Comparison of ENCODE assay signal across 30 cellular contexts in genomic region chr21:25036775-25037174, GRCh38.
"Had no signal": no experiment of that assay in that cellular context is flagged by ENCODE, and none has a peak within 500 bp of the region (broad histone marks: within the 10 kb centered on the region; RNA-seq: fewer than 3 reads in every experiment).

No MANE protein-coding gene starts in this region.

- H3K9me3 Mint-ChIP-seq: activated CD8-positive, alpha-beta T cell treated with anti-CD3 and anti-CD28 coated beads for 36 hours; activated naive CD4-positive, alpha-beta T cell treated with anti-CD3 and anti-CD28 coated beads, Interleukin-2, amount 50 U/mL, for 24 hours; activated T-cell treated with anti-CD3 and anti-CD28 coated beads, Interleukin-2, amount 50 U/mL, for 72 hours had no signal

- H3K36me3 Mint-ChIP-seq: activated naive CD4-positive, alpha-beta T cell treated with anti-CD3 and anti-CD28 coated beads, Interleukin-2, amount 50 U/mL, for 24 hours had no signal

- H3K4me2 ChIP-seq: SK-N-SH had no signal

- H3K27ac ChIP-seq: breast epithelium, coronary artery, RWPE1, SJCRH30, WERI-Rb-1 had no signal

- H3K4me3 ChIP-seq: breast epithelium, coronary artery, SJCRH30 had no signal

- H3K27me3 Mint-ChIP-seq: activated CD8-positive, alpha-beta T cell treated with anti-CD3 and anti-CD28 coated beads for 36 hours had no signal

- ATAC-seq: activated CD4-positive, CD25-positive, alpha-beta regulatory T cell treated with anti-CD3 and anti-CD28 coated beads, Interleukin-2, amount 50 U/mL, for 24 hours; activated CD8-positive, alpha-beta T cell treated with anti-CD3 and anti-CD28 coated beads for 36 hours; activated T-cell treated with anti-CD3 and anti-CD28 coated beads, Interleukin-2, amount 50 U/mL, for 72 hours; Panc1 had no signal

- H3K9ac ChIP-seq: SK-N-SH had no signal

- H3K4me1 Mint-ChIP-seq: activated naive CD4-positive, alpha-beta T cell treated with anti-CD3 and anti-CD28 coated beads, Interleukin-2, amount 50 U/mL, for 24 hours had no signal

- H3K4me1 ChIP-seq: breast epithelium, SJCRH30 had no signal

- DNase-seq: activated CD4-positive, alpha-beta T cell treated with anti-CD3 and anti-CD28 coated beads for 4 hours; activated CD8-positive, alpha-beta memory T cell treated with anti-CD3 and anti-CD28 coated beads, Interleukin-2, amount 50 U/mL, for 4 hours; activated CD8-positive, alpha-beta T cell treated with anti-CD3 and anti-CD28 coated beads for 36 hours; activated effector memory CD4-positive, alpha-beta T cell treated with Interleukin-2 at 50 U/mL for 16 hours; activated naive CD4-positive, alpha-beta T cell; activated T-cell treated with anti-CD3 and anti-CD28 coated beads, Interleukin-2, amount 50 U/mL, for 72 hours; aorta; caudate nucleus; Kasumi-1; KBM-7; NCI-H1105 treated with DMSO at 0.1 percent for 48 hours; NCI-H1436 treated with DMSO at 0.1 percent for 48 hours; NCI-H187 treated with DMSO at 0.1 percent for 48 hours; NCI-H2107; NCI-H2171 treated with DMSO at 0.1 percent for 48 hours; NCI-H226; NCI-H510A; NCI-H526 treated with DMSO at 0.1 percent for 48 hours; NCI-H82; Right ventricle myocardium superior; SJCRH30; SK-N-SH; T-helper 1 cell; WERI-Rb-1 had no signal

- H3K36me3 ChIP-seq: breast epithelium, SJCRH30, WERI-Rb-1 had no signal

- H3K9me2 ChIP-seq: SK-N-SH had no signal

- H3K27ac Mint-ChIP-seq: activated CD8-positive, alpha-beta T cell treated with anti-CD3 and anti-CD28 coated beads for 36 hours; activated naive CD4-positive, alpha-beta T cell treated with anti-CD3 and anti-CD28 coated beads, Interleukin-2, amount 50 U/mL, for 24 hours; activated T-cell treated with anti-CD3 and anti-CD28 coated beads, Interleukin-2, amount 50 U/mL, for 72 hours had no signal

- H3K9me3 ChIP-seq: breast epithelium, SJCRH30, SK-N-SH had no signal

- H3K27me3 ChIP-seq: breast epithelium, SJCRH30 had no signal

- H3K4me3 Mint-ChIP-seq: activated CD8-positive, alpha-beta T cell treated with anti-CD3 and anti-CD28 coated beads for 36 hours; activated naive CD4-positive, alpha-beta T cell treated with anti-CD3 and anti-CD28 coated beads, Interleukin-2, amount 50 U/mL, for 24 hours; activated T-cell treated with anti-CD3 and anti-CD28 coated beads, Interleukin-2, amount 50 U/mL, for 72 hours had no signal
